1 cellular context compared by ENCODE assay signal in genomic region chr19:4077800-4078683, GRCh38.
A peak's percentile ranks its signal among the peaks of the same experiment; 100 is the strongest.
TF ChIP-seq lines count a peak whose summit lies in the region.

No MANE protein-coding gene starts in this region.

TF ChIP-seq in HepG2, 621 proteins besides CTCF, POLR2A, EP300 and RAD21 (continued from another document and continues in another):
- TF ChIP-seq REST (IDR thresholded peaks at IDR 0.05; ENCODE audit: borderline replicate concordance in 1 of 2, low read depth in 1 of 2, low read length in 2 of 2) (no peak), SMAD3 (CRISPR knock-in tag; IDR thresholded peaks at IDR 0.05) (no peak), ATF7-NPFF (CRISPR knock-in tag; IDR thresholded peaks at IDR 0.05; ENCODE audit: low read depth) (no peak), SOX13 (IDR thresholded peaks at IDR 0.05) (no peak), SOX13 (CRISPR knock-in tag; conservative IDR thresholded peaks at IDR 0.05 in 1 of 2, IDR thresholded peaks at IDR 0.05 in 1 of 2) (no peak), HDAC1 (CRISPR knock-in tag; IDR thresholded peaks at IDR 0.05) (peak; percentile 13; the same call in 1 of the 2 replicates), ZFX (CRISPR knock-in tag; IDR thresholded peaks at IDR 0.05; ENCODE audit: low read depth) (peak; percentile 19; the same call in 1 of the 2 replicates), MYNN (CRISPR knock-in tag; IDR thresholded peaks at IDR 0.05; ENCODE audit: low read depth) (no peak), ZNF556 (CRISPR knock-in tag; IDR thresholded peaks at IDR 0.05; ENCODE audit: borderline replicate concordance) (no peak), FIP1L1 (IDR thresholded peaks at IDR 0.05; ENCODE audit: borderline replicate concordance, insufficient read depth, low read depth, low read length) (no peak), RBM39 (IDR thresholded peaks at IDR 0.05; ENCODE audit: low read depth, low read length, poor library complexity, severe bottlenecking) (peak; percentile 51), JARID2 (CRISPR knock-in tag; IDR thresholded peaks at IDR 0.05; ENCODE audit: insufficient replicate concordance) (no peak), AKAP8 (CRISPR knock-in tag; IDR thresholded peaks at IDR 0.05) (0 out of 2 replicates have a peak, but pooled peaks have one; percentile 30), HINFP (CRISPR knock-in tag; IDR thresholded peaks at IDR 0.05; ENCODE audit: low read depth) (0 out of 2 replicates have a peak, but pooled peaks have one; percentile 16), NR2C2 (CRISPR knock-in tag; IDR thresholded peaks at IDR 0.05; ENCODE audit: borderline replicate concordance) (peak; percentile 59; the same call in 1 of the 2 replicates), KDM5B (CRISPR knock-in tag; IDR thresholded peaks at IDR 0.05; ENCODE audit: borderline replicate concordance) (no peak), CC2D1A (CRISPR knock-in tag; IDR thresholded peaks at IDR 0.05) (no peak), SNRNP70 (IDR thresholded peaks at IDR 0.05; ENCODE audit: low read depth, low read length) (no peak), PRPF4 (IDR thresholded peaks at IDR 0.05; ENCODE audit: low read depth, low read length, poor library complexity, severe bottlenecking) (peak; percentile 53), ZBTB10 (CRISPR knock-in tag; IDR thresholded peaks at IDR 0.05; ENCODE audit: borderline replicate concordance) (peak; percentile 47; the same call in 1 of the 2 replicates), SIX1 (CRISPR knock-in tag; IDR thresholded peaks at IDR 0.05; ENCODE audit: borderline replicate concordance) (no peak), ZBTB49 (CRISPR knock-in tag; IDR thresholded peaks at IDR 0.05; ENCODE audit: borderline replicate concordance) (no peak), ZNF512 (CRISPR knock-in tag; IDR thresholded peaks at IDR 0.05) (no peak), SALL1 (CRISPR knock-in tag; IDR thresholded peaks at IDR 0.05) (peak; percentile 20), EZH2 (conservative IDR thresholded peaks at IDR 0.05; ENCODE audit: low read depth, low read length) (no peak), DMAP1 (CRISPR knock-in tag; IDR thresholded peaks at IDR 0.05) (peak; percentile 47; the same call in 1 of the 2 replicates), NPAS2 (CRISPR knock-in tag; IDR thresholded peaks at IDR 0.05; ENCODE audit: borderline replicate concordance) (no peak), ATF1 (CRISPR knock-in tag; IDR thresholded peaks at IDR 0.05) (no peak), ETV5 (CRISPR knock-in tag; IDR thresholded peaks at IDR 0.05; ENCODE audit: borderline replicate concordance) (peak; percentile 36; the same call in 1 of the 2 replicates), MAF1 (CRISPR knock-in tag; IDR thresholded peaks at IDR 0.05; ENCODE audit: borderline replicate concordance) (no peak), NR2F1 (CRISPR knock-in tag; IDR thresholded peaks at IDR 0.05) (peak; percentile 67 to 92), ZNF275 (CRISPR knock-in tag; IDR thresholded peaks at IDR 0.05; ENCODE audit: borderline replicate concordance) (no peak), KLF13 (CRISPR knock-in tag; IDR thresholded peaks at IDR 0.05) (no peak), NFKB2 (CRISPR knock-in tag; IDR thresholded peaks at IDR 0.05; ENCODE audit: borderline replicate concordance) (no peak; the same call in 1 of the 2 replicates), THAP11 (CRISPR knock-in tag; IDR thresholded peaks at IDR 0.05) (0 out of 2 replicates have a peak, but pooled peaks have one; percentile 24), SNAI1 (CRISPR knock-in tag; IDR thresholded peaks at IDR 0.05; ENCODE audit: borderline replicate concordance) (no peak), ZNF652 (CRISPR knock-in tag; IDR thresholded peaks at IDR 0.05; ENCODE audit: borderline replicate concordance, low read depth) (no peak), PPARG (CRISPR knock-in tag; conservative IDR thresholded peaks at IDR 0.05) (peak; percentile 67), ZNF530 (CRISPR knock-in tag; IDR thresholded peaks at IDR 0.05; ENCODE audit: low read depth) (no peak), FUBP1 (CRISPR knock-in tag; IDR thresholded peaks at IDR 0.05; ENCODE audit: borderline replicate concordance) (no peak), RFXANK (CRISPR knock-in tag; IDR thresholded peaks at IDR 0.05) (no peak)
- TF ChIP-seq, protein P1, sequence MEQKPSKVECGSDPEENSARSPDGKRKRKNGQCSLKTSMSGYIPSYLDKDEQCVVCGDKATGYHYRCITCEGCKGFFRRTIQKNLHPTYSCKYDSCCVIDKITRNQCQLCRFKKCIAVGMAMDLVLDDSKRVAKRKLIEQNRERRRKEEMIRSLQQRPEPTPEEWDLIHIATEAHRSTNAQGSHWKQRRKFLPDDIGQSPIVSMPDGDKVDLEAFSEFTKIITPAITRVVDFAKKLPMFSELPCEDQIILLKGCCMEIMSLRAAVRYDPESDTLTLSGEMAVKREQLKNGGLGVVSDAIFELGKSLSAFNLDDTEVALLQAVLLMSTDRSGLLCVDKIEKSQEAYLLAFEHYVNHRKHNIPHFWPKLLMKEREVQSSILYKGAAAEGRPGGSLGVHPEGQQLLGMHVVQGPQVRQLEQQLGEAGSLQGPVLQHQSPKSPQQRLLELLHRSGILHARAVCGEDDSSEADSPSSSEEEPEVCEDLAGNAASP (CRISPR knock-in tag; IDR thresholded peaks at IDR 0.05; ENCODE audit: borderline replicate concordance), result no peak
- TF ChIP-seq, protein P2, sequence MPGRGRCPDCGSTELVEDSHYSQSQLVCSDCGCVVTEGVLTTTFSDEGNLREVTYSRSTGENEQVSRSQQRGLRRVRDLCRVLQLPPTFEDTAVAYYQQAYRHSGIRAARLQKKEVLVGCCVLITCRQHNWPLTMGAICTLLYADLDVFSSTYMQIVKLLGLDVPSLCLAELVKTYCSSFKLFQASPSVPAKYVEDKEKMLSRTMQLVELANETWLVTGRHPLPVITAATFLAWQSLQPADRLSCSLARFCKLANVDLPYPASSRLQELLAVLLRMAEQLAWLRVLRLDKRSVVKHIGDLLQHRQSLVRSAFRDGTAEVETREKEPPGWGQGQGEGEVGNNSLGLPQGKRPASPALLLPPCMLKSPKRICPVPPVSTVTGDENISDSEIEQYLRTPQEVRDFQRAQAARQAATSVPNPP (CRISPR knock-in tag; IDR thresholded peaks at IDR 0.05), result no peak
- TF ChIP-seq, protein P3, sequence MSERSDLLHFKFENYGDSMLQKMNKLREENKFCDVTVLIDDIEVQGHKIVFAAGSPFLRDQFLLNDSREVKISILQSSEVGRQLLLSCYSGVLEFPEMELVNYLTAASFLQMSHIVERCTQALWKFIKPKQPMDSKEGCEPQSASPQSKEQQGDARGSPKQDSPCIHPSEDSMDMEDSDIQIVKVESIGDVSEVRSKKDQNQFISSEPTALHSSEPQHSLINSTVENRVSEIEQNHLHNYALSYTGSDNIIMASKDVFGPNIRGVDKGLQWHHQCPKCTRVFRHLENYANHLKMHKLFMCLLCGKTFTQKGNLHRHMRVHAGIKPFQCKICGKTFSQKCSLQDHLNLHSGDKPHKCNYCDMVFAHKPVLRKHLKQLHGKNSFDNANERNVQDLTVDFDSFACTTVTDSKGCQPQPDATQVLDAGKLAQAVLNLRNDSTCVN (CRISPR knock-in tag; IDR thresholded peaks at IDR 0.05; ENCODE audit: borderline replicate concordance), result no peak
